ENCODE assay signal across 1 cellular context in the genomic region with DNA sequence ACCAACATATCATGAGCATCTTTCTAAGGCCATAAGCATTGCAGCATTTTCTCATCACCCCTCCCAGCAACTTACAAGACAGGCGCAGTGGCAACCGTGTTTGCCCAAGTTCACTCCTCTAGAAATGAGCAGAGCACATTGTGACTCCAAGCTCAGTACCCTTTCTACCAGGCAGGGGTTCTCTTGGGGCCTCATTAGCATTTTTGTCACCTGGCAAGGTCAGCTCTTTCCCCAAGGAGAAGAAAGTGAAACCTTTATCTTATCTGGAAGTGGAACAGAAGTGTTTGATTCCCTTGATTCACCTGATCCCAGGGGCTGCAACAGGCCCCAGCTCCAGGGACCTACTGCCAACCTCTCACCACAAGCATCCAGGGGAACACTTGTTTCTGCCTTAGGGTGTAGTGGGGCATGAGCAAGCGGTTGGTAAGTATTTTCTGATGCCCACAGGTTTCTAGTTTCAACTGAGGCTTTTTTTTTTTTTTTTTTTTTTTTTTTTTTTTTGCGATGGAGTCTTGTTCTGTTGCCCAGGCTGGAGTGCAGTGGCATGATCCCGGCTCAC.
TF ChIP-seq lines count a peak whose summit lies in the region.

No MANE protein-coding gene starts in this region.

TF ChIP-seq in GM12878, 131 proteins besides CTCF, POLR2A, EP300 and RAD21:
- TF ChIP-seq, protein P1, sequence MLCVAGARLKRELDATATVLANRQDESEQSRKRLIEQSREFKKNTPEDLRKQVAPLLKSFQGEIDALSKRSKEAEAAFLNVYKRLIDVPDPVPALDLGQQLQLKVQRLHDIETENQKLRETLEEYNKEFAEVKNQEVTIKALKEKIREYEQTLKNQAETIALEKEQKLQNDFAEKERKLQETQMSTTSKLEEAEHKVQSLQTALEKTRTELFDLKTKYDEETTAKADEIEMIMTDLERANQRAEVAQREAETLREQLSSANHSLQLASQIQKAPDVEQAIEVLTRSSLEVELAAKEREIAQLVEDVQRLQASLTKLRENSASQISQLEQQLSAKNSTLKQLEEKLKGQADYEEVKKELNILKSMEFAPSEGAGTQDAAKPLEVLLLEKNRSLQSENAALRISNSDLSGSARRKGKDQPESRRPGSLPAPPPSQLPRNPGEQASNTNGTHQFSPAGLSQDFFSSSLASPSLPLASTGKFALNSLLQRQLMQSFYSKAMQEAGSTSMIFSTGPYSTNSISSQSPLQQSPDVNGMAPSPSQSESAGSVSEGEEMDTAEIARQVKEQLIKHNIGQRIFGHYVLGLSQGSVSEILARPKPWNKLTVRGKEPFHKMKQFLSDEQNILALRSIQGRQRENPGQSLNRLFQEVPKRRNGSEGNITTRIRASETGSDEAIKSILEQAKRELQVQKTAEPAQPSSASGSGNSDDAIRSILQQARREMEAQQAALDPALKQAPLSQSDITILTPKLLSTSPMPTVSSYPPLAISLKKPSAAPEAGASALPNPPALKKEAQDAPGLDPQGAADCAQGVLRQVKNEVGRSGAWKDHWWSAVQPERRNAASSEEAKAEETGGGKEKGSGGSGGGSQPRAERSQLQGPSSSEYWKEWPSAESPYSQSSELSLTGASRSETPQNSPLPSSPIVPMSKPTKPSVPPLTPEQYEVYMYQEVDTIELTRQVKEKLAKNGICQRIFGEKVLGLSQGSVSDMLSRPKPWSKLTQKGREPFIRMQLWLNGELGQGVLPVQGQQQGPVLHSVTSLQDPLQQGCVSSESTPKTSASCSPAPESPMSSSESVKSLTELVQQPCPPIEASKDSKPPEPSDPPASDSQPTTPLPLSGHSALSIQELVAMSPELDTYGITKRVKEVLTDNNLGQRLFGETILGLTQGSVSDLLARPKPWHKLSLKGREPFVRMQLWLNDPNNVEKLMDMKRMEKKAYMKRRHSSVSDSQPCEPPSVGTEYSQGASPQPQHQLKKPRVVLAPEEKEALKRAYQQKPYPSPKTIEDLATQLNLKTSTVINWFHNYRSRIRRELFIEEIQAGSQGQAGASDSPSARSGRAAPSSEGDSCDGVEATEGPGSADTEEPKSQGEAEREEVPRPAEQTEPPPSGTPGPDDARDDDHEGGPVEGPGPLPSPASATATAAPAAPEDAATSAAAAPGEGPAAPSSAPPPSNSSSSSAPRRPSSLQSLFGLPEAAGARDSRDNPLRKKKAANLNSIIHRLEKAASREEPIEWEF (IDR thresholded peaks at IDR 0.05; ENCODE audit: insufficient replicate concordance, low read depth, low read length): no peak
- TF ChIP-seq RELA (IDR thresholded peaks at IDR 0.05; ENCODE audit: borderline replicate concordance, partially characterized antibody) (no peak), RBBP5 (conservative IDR thresholded peaks at IDR 0.05) (no peak), MEF2B (IDR thresholded peaks at IDR 0.05; ENCODE audit: partially characterized antibody, poor library complexity, severe bottlenecking) (peak; percentile 31), IKZF2 (IDR thresholded peaks at IDR 0.05) (peak in 1 of 2 experiments; percentile 27; a peak in 1 of 4 replicates), IKZF1 (conservative IDR thresholded peaks at IDR 0.05) (peak; percentile 63), NR2F1 (conservative IDR thresholded peaks at IDR 0.05) (0 out of 2 replicates have a peak, but pooled peaks have one; percentile 27), MTA2 (IDR thresholded peaks at IDR 0.05; ENCODE audit: low read depth) (0 out of 2 replicates have a peak, but pooled peaks have one; percentile 10), POU2F2 (IDR thresholded peaks at IDR 0.05; ENCODE audit: borderline replicate concordance, low read depth, low read length) (0 out of 3 replicates have a peak, but pooled peaks have one; percentile 14), POLR2AphosphoS2 (IDR thresholded peaks at IDR 0.05; ENCODE audit: low read depth, low read length) (no peak)
- TF ChIP-seq, protein P2, sequence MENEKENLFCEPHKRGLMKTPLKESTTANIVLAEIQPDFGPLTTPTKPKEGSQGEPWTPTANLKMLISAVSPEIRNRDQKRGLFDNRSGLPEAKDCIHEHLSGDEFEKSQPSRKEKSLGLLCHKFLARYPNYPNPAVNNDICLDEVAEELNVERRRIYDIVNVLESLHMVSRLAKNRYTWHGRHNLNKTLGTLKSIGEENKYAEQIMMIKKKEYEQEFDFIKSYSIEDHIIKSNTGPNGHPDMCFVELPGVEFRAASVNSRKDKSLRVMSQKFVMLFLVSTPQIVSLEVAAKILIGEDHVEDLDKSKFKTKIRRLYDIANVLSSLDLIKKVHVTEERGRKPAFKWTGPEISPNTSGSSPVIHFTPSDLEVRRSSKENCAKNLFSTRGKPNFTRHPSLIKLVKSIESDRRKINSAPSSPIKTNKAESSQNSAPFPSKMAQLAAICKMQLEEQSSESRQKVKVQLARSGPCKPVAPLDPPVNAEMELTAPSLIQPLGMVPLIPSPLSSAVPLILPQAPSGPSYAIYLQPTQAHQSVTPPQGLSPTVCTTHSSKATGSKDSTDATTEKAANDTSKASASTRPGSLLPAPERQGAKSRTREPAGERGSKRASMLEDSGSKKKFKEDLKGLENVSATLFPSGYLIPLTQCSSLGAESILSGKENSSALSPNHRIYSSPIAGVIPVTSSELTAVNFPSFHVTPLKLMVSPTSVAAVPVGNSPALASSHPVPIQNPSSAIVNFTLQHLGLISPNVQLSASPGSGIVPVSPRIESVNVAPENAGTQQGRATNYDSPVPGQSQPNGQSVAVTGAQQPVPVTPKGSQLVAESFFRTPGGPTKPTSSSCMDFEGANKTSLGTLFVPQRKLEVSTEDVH (IDR thresholded peaks at IDR 0.05; ENCODE audit: low read depth, partially characterized antibody): no peak
- TF ChIP-seq, protein P3, sequence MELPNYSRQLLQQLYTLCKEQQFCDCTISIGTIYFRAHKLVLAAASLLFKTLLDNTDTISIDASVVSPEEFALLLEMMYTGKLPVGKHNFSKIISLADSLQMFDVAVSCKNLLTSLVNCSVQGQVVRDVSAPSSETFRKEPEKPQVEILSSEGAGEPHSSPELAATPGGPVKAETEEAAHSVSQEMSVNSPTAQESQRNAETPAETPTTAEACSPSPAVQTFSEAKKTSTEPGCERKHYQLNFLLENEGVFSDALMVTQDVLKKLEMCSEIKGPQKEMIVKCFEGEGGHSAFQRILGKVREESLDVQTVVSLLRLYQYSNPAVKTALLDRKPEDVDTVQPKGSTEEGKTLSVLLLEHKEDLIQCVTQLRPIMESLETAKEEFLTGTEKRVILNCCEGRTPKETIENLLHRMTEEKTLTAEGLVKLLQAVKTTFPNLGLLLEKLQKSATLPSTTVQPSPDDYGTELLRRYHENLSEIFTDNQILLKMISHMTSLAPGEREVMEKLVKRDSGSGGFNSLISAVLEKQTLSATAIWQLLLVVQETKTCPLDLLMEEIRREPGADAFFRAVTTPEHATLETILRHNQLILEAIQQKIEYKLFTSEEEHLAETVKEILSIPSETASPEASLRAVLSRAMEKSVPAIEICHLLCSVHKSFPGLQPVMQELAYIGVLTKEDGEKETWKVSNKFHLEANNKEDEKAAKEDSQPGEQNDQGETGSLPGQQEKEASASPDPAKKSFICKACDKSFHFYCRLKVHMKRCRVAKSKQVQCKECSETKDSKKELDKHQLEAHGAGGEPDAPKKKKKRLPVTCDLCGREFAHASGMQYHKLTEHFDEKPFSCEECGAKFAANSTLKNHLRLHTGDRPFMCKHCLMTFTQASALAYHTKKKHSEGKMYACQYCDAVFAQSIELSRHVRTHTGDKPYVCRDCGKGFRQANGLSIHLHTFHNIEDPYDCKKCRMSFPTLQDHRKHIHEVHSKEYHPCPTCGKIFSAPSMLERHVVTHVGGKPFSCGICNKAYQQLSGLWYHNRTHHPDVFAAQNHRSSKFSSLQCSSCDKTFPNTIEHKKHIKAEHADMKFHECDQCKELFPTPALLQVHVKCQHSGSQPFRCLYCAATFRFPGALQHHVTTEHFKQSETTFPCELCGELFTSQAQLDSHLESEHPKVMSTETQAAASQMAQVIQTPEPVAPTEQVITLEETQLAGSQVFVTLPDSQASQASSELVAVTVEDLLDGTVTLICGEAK (IDR thresholded peaks at IDR 0.05; ENCODE audit: borderline replicate concordance): no peak
TF ChIP-seq in GM12878: peak in this region for 6.
